21 cellular contexts compared by ENCODE assay signal in genomic region chr7:150633926-150634325, GRCh38. TPM values are rescaled to one million over a fixed set of nuclear protein-coding genes. Genes with fewer than 3 reads are reported as not detected.
DNase-seq lines count a peak whose midpoint lies in the region; ATAC-seq and TF ChIP-seq lines count a peak whose summit lies in the region.
"Had no signal": no experiment of that assay in that cellular context is flagged by ENCODE, and none has a peak within 500 bp of the region (broad histone marks: within the 10 kb centered on the region; RNA-seq: fewer than 3 reads in every experiment).

No MANE protein-coding gene starts in this region.

- H3K27ac Mint-ChIP-seq in activated CD4-positive, alpha-beta T cell treated with anti-CD3 and anti-CD28 coated beads, Interleukin-2, amount 10 ng/mL, durations not matched to agents 24 days and 14 days: peak overlapping the region; percentile 79
- H3K27ac Mint-ChIP-seq in CD4-positive, alpha-beta T cell: peak overlapping the region; percentile 84
- H3K27ac Mint-ChIP-seq in activated T-helper 1 cell treated with anti-CD3 and anti-CD28 coated beads, Interleukin-12 subunit alpha, Interleukin-12 subunit beta, Interleukin-2, Interleukin-4 antibody, amounts not matched to agents 30 ng/mL and 10 ng/mL and 1 ng/mL, durations not matched to agents 14 hours and 24 hours and 36 hours: peak overlapping the region; percentile 75
- peak overlapping the region; percentile 80 to 99 (median 93) for H3K27ac Mint-ChIP-seq in naive thymus-derived CD4-positive, alpha-beta T cell

- no peak overlapping the region for H3K4ac ChIP-seq in mesendoderm (ENCODE audit: low read depth, low read length)

- H3K27me3 ChIP-seq in CD4-positive, alpha-beta T cell (ENCODE audit: control insufficient read depth, insufficient read depth, low read length): no peaks in the 10 kb centered on the region
- H3K27me3 ChIP-seq in naive thymus-derived CD4-positive, alpha-beta T cell (ENCODE audit: control insufficient read depth in 2 of 2, insufficient read depth in 2 of 2, low read length in 2 of 2): no peaks in the 10 kb centered on the region
- no peaks in the 10 kb centered on the region for H3K27me3 ChIP-seq in mesendoderm (ENCODE audit: insufficient read depth, low read length, poor library complexity)
- H3K27me3 ChIP-seq: ascending aorta, ovary, sigmoid colon had no signal

- peaks cover 41% of the 10 kb centered on the region for H3K9me3 Mint-ChIP-seq in activated CD4-positive, alpha-beta T cell treated with anti-CD3 and anti-CD28 coated beads, Interleukin-2, amount 10 ng/mL, durations not matched to agents 24 days and 14 days
- H3K9me3 Mint-ChIP-seq in CD4-positive, alpha-beta T cell: peaks cover 12% of the 10 kb centered on the region
- peaks cover 43% of the 10 kb centered on the region for H3K9me3 Mint-ChIP-seq in activated T-helper 1 cell treated with anti-CD3 and anti-CD28 coated beads, Interleukin-12 subunit alpha, Interleukin-12 subunit beta, Interleukin-2, Interleukin-4 antibody, amounts not matched to agents 30 ng/mL and 10 ng/mL and 1 ng/mL, durations not matched to agents 14 hours and 24 hours and 36 hours
- peaks cover 18 to 63% (median 35%) of the 10 kb centered on the region in 11 donors for H3K9me3 Mint-ChIP-seq in naive thymus-derived CD4-positive, alpha-beta T cell

- no peak overlapping the region for H4K5ac ChIP-seq in mesendoderm (ENCODE audit: low read length)

- H3K36me3 Mint-ChIP-seq in activated CD4-positive, alpha-beta T cell treated with anti-CD3 and anti-CD28 coated beads, Interleukin-2, amount 10 ng/mL, durations not matched to agents 24 days and 14 days (ENCODE audit: low read depth): peaks cover 65% of the 10 kb centered on the region
- H3K36me3 Mint-ChIP-seq in CD4-positive, alpha-beta T cell (ENCODE audit: low read depth): peaks cover 81% of the 10 kb centered on the region
- peaks cover 52% of the 10 kb centered on the region for H3K36me3 Mint-ChIP-seq in activated T-helper 1 cell treated with anti-CD3 and anti-CD28 coated beads, Interleukin-12 subunit alpha, Interleukin-12 subunit beta, Interleukin-2, Interleukin-4 antibody, amounts not matched to agents 30 ng/mL and 10 ng/mL and 1 ng/mL, durations not matched to agents 14 hours and 24 hours and 36 hours (ENCODE audit: low read depth)
- H3K36me3 Mint-ChIP-seq in naive thymus-derived CD4-positive, alpha-beta T cell: peaks cover 39 to 84% (median 50%) of the 10 kb centered on the region in 5 donors

- POLR2A ChIA-PET in CD4-positive, alpha-beta T cell (lab: Charles Lee): interaction anchor here (0.7 to 4.7 kb wide), 5 partner anchors 12 to 104 kb away, joined by 3 to 55 read pairs (median 4); partner anchors contain the start of gene GIMAP5
- POLR2A ChIA-PET in naive thymus-derived CD4-positive, alpha-beta T cell (lab: Charles Lee): interaction anchor here (0.6 to 18.5 kb wide), 13 partner anchors 8 to 118 kb away, joined by 3 to 327 read pairs (median 14); partner anchors contain the start of genes GIMAP1, GIMAP2, GIMAP4 and GIMAP5

- TF ChIP-seq CTCF in CD4-positive, alpha-beta T cell (IDR thresholded peaks at IDR 0.05): no peak

- H3K4me1 Mint-ChIP-seq in activated CD4-positive, alpha-beta T cell treated with anti-CD3 and anti-CD28 coated beads, Interleukin-2, amount 10 ng/mL, durations not matched to agents 24 days and 14 days: peaks cover 50% of the 10 kb centered on the region
- peaks cover 85% of the 10 kb centered on the region for H3K4me1 Mint-ChIP-seq in CD4-positive, alpha-beta T cell (ENCODE audit: low read depth)
- H3K4me1 Mint-ChIP-seq in activated T-helper 1 cell treated with anti-CD3 and anti-CD28 coated beads, Interleukin-12 subunit alpha, Interleukin-12 subunit beta, Interleukin-2, Interleukin-4 antibody, amounts not matched to agents 30 ng/mL and 10 ng/mL and 1 ng/mL, durations not matched to agents 14 hours and 24 hours and 36 hours (ENCODE audit: low read depth): peaks cover 52% of the 10 kb centered on the region
- peaks cover 43 to 92% (median 80%) of the 10 kb centered on the region in 7 donors for H3K4me1 Mint-ChIP-seq in naive thymus-derived CD4-positive, alpha-beta T cell

- H3K79me1 ChIP-seq in mesendoderm (ENCODE audit: low read length): no peaks in the 10 kb centered on the region

- H3K79me2 ChIP-seq in mesendoderm (ENCODE audit: control insufficient read depth, insufficient read depth, low read length): no peaks in the 10 kb centered on the region

- H3K4me3 ChIP-seq in naive thymus-derived CD4-positive, alpha-beta T cell (ENCODE audit: low read length): peak overlapping the region; percentile 30
- no peak overlapping the region for H3K4me3 ChIP-seq in mesendoderm (ENCODE audit: low read length)
- H3K4me3 ChIP-seq: ascending aorta, ovary, sigmoid colon had no signal

- intact Hi-C loops in activated CD4-positive, alpha-beta T cell treated with anti-CD3 and anti-CD28 coated beads, Interleukin-2, amount 10 ng/mL, durations not matched to agents 24 days and 14 days (cut with micrococcal nuclease): loop anchor here (2.0 to 5.0 kb wide), 4 partner anchors 83 to 123 kb away; partner anchors contain the start of genes GIMAP1 and GIMAP5
- intact Hi-C loops in CD4-positive, alpha-beta T cell (cut with DNase I, micrococcal nuclease): loop anchor here (2.0 to 5.0 kb wide), 6 partner anchors 31 to 187 kb away; partner anchors contain the start of genes GIMAP4 (in 1 of the 2) and GIMAP5 (in 1 of the 2)
- intact Hi-C loops in activated T-helper 1 cell treated with anti-CD3 and anti-CD28 coated beads, Interleukin-12 subunit alpha, Interleukin-12 subunit beta, Interleukin-2, Interleukin-4 antibody, amounts not matched to agents 30 ng/mL and 10 ng/mL and 1 ng/mL, durations not matched to agents 14 hours and 24 hours and 36 hours (cut with micrococcal nuclease): loop anchor here (2.0 kb wide), 2 partner anchors 19 to 113 kb away; no protein-coding TSS in a partner anchor
- intact Hi-C loops in naive thymus-derived CD4-positive, alpha-beta T cell (cut with micrococcal nuclease): loop anchor here (2.0 to 5.0 kb wide), 4 partner anchors 51 to 111 kb away; partner anchors contain the start of genes GIMAP5 (in 2 of the 2) and GIMAP2 (in 1 of the 2)

- H3K36me3 ChIP-seq in naive thymus-derived CD4-positive, alpha-beta T cell (ENCODE audit: control insufficient read depth in 2 of 3, insufficient read depth in 3 of 3, low read length in 3 of 3): peaks cover under 1 to 16% (median 4%) of the 10 kb centered on the region in 3 experiments
- no peaks in the 10 kb centered on the region for H3K36me3 ChIP-seq in mesendoderm (ENCODE audit: control insufficient read depth, insufficient read depth, low read length)
- H3K36me3 ChIP-seq: ascending aorta, ovary, sigmoid colon had no signal

- no peaks in the 10 kb centered on the region for H3K27me3 Mint-ChIP-seq in activated CD4-positive, alpha-beta T cell treated with anti-CD3 and anti-CD28 coated beads, Interleukin-2, amount 10 ng/mL, durations not matched to agents 24 days and 14 days
- no peaks in the 10 kb centered on the region for H3K27me3 Mint-ChIP-seq in CD4-positive, alpha-beta T cell
- no peaks in the 10 kb centered on the region for H3K27me3 Mint-ChIP-seq in activated T-helper 1 cell treated with anti-CD3 and anti-CD28 coated beads, Interleukin-12 subunit alpha, Interleukin-12 subunit beta, Interleukin-2, Interleukin-4 antibody, amounts not matched to agents 30 ng/mL and 10 ng/mL and 1 ng/mL, durations not matched to agents 14 hours and 24 hours and 36 hours (ENCODE audit: insufficient read depth)
- no peaks in the 10 kb centered on the region for H3K27me3 Mint-ChIP-seq in naive thymus-derived CD4-positive, alpha-beta T cell

- no peak overlapping the region for H3K56ac ChIP-seq in mesendoderm (ENCODE audit: low read length)

- no peak overlapping the region for H2BK120ac ChIP-seq in mesendoderm (ENCODE audit: low read depth, low read length)

- no peak for DNase-seq in activated CD4-positive, alpha-beta T cell treated with anti-CD3 and anti-CD28 coated beads, Interleukin-2, amount 10 ng/mL, durations not matched to agents 24 days and 14 days
- no peak for DNase-seq in activated CD4-positive, alpha-beta T cell treated with anti-CD3 and anti-CD28 coated beads for 48 hours
- no peak for DNase-seq in CD4-positive, alpha-beta T cell
- no peak for DNase-seq in activated T-helper 1 cell treated with anti-CD3 and anti-CD28 coated beads, Interleukin-12 subunit alpha, Interleukin-12 subunit beta, Interleukin-2, Interleukin-4 antibody, amounts not matched to agents 30 ng/mL and 10 ng/mL and 1 ng/mL, durations not matched to agents 14 hours and 24 hours and 36 hours (ENCODE audit: low spot score)
- DNase-seq in naive thymus-derived CD4-positive, alpha-beta T cell: no peak
- no peak for DNase-seq in stimulated activated CD4-positive, alpha-beta T cell treated with anti-CD3 and anti-CD28 coated beads, Interleukin-4, amount 100 ng/mL, for 4 hours
- DNase-seq in NCI-H187 treated with DMSO at 0.1 percent for 48 hours (lab: John Stamatoyannopoulos, UW) (no peak), mesendoderm (no peak)
- DNase-seq: DMS 273 treated with DMSO at 0.1 percent for 48 hours; Karpas-422; NCI-H2081; ovary; sigmoid colon; SK-N-SH; stimulated activated naive CD4-positive, alpha-beta T cell; trophoblast cell had no signal

- no peak overlapping the region for H3K23ac ChIP-seq in mesendoderm (ENCODE audit: low read length)

- H3K4me2 ChIP-seq in mesendoderm (ENCODE audit: low read length): no peak overlapping the region
- H3K4me2 ChIP-seq: SK-N-SH had no signal

- H2AK5ac ChIP-seq in mesendoderm (ENCODE audit: low read length): no peak overlapping the region

- CTCF ChIA-PET in CD4-positive, alpha-beta T cell (lab: Charles Lee): interaction anchor here (0.5 to 0.7 kb wide), 3 partner anchors 10 to 185 kb away, joined by 3 to 5 read pairs (median 4); no protein-coding TSS in a partner anchor
- CTCF ChIA-PET in naive thymus-derived CD4-positive, alpha-beta T cell (lab: Charles Lee): interaction anchor here (0.7 to 3.1 kb wide), 3 partner anchors 42 to 189 kb away, joined by 3 to 16 read pairs (median 4); partner anchors contain the start of gene GIMAP4

- H2BK5ac ChIP-seq in mesendoderm (ENCODE audit: low read length): no peak overlapping the region

- H3K4me3 Mint-ChIP-seq in activated CD4-positive, alpha-beta T cell treated with anti-CD3 and anti-CD28 coated beads, Interleukin-2, amount 10 ng/mL, durations not matched to agents 24 days and 14 days: peak overlapping the region; percentile 52
- H3K4me3 Mint-ChIP-seq in CD4-positive, alpha-beta T cell: peak overlapping the region; percentile 81
- H3K4me3 Mint-ChIP-seq in activated T-helper 1 cell treated with anti-CD3 and anti-CD28 coated beads, Interleukin-12 subunit alpha, Interleukin-12 subunit beta, Interleukin-2, Interleukin-4 antibody, amounts not matched to agents 30 ng/mL and 10 ng/mL and 1 ng/mL, durations not matched to agents 14 hours and 24 hours and 36 hours: peak overlapping the region; percentile 66
- peak overlapping the region; percentile 35 to 97 (median 74) for H3K4me3 Mint-ChIP-seq in naive thymus-derived CD4-positive, alpha-beta T cell

- no CpG with 5 or more reads among the region's 1 CpG for WGBS in mesendoderm (ENCODE audit: extremely low coverage, insufficient coverage, low lambda C conversion rate)

- no peak overlapping the region for H4K8ac ChIP-seq in mesendoderm (ENCODE audit: low read depth, low read length)

- peaks cover 31 to 37% of the 10 kb centered on the region in 2 donors for H3K4me1 ChIP-seq in naive thymus-derived CD4-positive, alpha-beta T cell (ENCODE audit: control insufficient read depth in 2 of 2, insufficient read depth in 2 of 2, low read length in 2 of 2)
- H3K4me1 ChIP-seq in mesendoderm (ENCODE audit: control insufficient read depth, low read depth, low read length): no peaks in the 10 kb centered on the region
- H3K4me1 ChIP-seq: ascending aorta, sigmoid colon had no signal

- H3K9ac ChIP-seq in mesendoderm (ENCODE audit: low read length): no peak overlapping the region
- H3K9ac ChIP-seq: SK-N-SH had no signal

- H3K27ac ChIP-seq in CD4-positive, alpha-beta T cell (ENCODE audit: low read depth, low read length): peak overlapping the region; percentile 33
- H3K27ac ChIP-seq in naive thymus-derived CD4-positive, alpha-beta T cell (ENCODE audit: low read depth, low read length): peak overlapping the region; percentile 62
- no peak overlapping the region for H3K27ac ChIP-seq in mesendoderm (ENCODE audit: low read depth, low read length)
- H3K27ac ChIP-seq: ascending aorta, ovary had no signal

- H2BK15ac ChIP-seq in mesendoderm (replicated peaks; ENCODE audit: low read depth): no peak overlapping the region

- H3K18ac ChIP-seq in mesendoderm (ENCODE audit: low read length): no peak overlapping the region

- ATAC-seq in CD4-positive, alpha-beta T cell (ENCODE audit: poor library complexity): no peak
- ATAC-seq in naive thymus-derived CD4-positive, alpha-beta T cell: no peak

- H3K9me3 ChIP-seq in CD4-positive, alpha-beta T cell (ENCODE audit: control insufficient read depth, low read length): peaks cover 17% of the 10 kb centered on the region
- peaks cover 5 to 11% (median 6%) of the 10 kb centered on the region in 3 experiments for H3K9me3 ChIP-seq in naive thymus-derived CD4-positive, alpha-beta T cell (ENCODE audit: control insufficient read depth in 2 of 3, low read length in 3 of 3)
- H3K9me3 ChIP-seq: ascending aorta, ovary, SK-N-SH had no signal

RNA-seq across cellular contexts. Expression of gene GIMAP6, which starts 1.7 kb away (rescaled TPM):
- total RNA-seq in activated CD4-positive, alpha-beta T cell treated with anti-CD3 and anti-CD28 coated beads, Interleukin-2, amount 10 ng/mL, durations not matched to agents 24 days and 14 days: 35.5 and 35.8 TPM in 2 replicates
- total RNA-seq in CD4-positive, alpha-beta T cell: 10 to 100 TPM; 14.3 to 14.9 TPM
- total RNA-seq in activated T-helper 1 cell treated with anti-CD3 and anti-CD28 coated beads, Interleukin-12 subunit alpha, Interleukin-12 subunit beta, Interleukin-2, Interleukin-4 antibody, amounts not matched to agents 30 ng/mL and 10 ng/mL and 1 ng/mL, durations not matched to agents 14 hours and 24 hours and 36 hours: 38.7 and 41.3 TPM in 2 replicates
- 100 to 1,000 TPM in 3 of 5 experiments, 10 to 100 TPM in 2; 40.3 to 173 (median 152) TPM for total RNA-seq in naive thymus-derived CD4-positive, alpha-beta T cell
- 100 to 1,000 TPM; 130 to 188 TPM for polyA plus RNA-seq in naive thymus-derived CD4-positive, alpha-beta T cell
- not detected for polyA plus RNA-seq in mesendoderm (2013, experiment 1 of 2)
- polyA plus RNA-seq in mesendoderm (2013, experiment 2 of 2): not detected
- total RNA-seq: H1, myocyte, NCI-H460 had no signal
- polyA plus RNA-seq: BJ, H1 had no signal

RNA-seq across cellular contexts. Expression of gene GIMAP2, which starts 51.6 kb away (rescaled TPM):
- total RNA-seq in activated CD4-positive, alpha-beta T cell treated with anti-CD3 and anti-CD28 coated beads, Interleukin-2, amount 10 ng/mL, durations not matched to agents 24 days and 14 days: 28.2 TPM in 2 replicates
- 10 to 100 TPM; 64.1 to 65.1 TPM for total RNA-seq in CD4-positive, alpha-beta T cell
- 24.7 and 29.7 TPM in 2 replicates for total RNA-seq in activated T-helper 1 cell treated with anti-CD3 and anti-CD28 coated beads, Interleukin-12 subunit alpha, Interleukin-12 subunit beta, Interleukin-2, Interleukin-4 antibody, amounts not matched to agents 30 ng/mL and 10 ng/mL and 1 ng/mL, durations not matched to agents 14 hours and 24 hours and 36 hours
- 100 to 1,000 TPM in 3 of 5 experiments, 10 to 100 TPM in 2; 79.4 to 286 (median 122) TPM for total RNA-seq in naive thymus-derived CD4-positive, alpha-beta T cell
- 100 to 1,000 TPM; 150 to 153 TPM for polyA plus RNA-seq in naive thymus-derived CD4-positive, alpha-beta T cell
- not detected for polyA plus RNA-seq in mesendoderm (2013, experiment 1 of 2)
- not detected for polyA plus RNA-seq in mesendoderm (2013, experiment 2 of 2)
- total RNA-seq: H1 had no signal
- polyA plus RNA-seq: H1 had no signal
